In genomic region chr16:72856797-72857196, GRCh38 we compare ENCODE assay signal across 8 cellular contexts.
DNase-seq lines count a peak whose midpoint lies in the region; ATAC-seq and TF ChIP-seq lines count a peak whose summit lies in the region.

No MANE protein-coding gene starts in this region.

- no peak overlapping the region for H2AFZ ChIP-seq in SK-N-SH (ENCODE audit: low read depth)

- peaks cover 12% of the 10 kb centered on the region; the same call in 1 of the 2 replicates for H3K79me2 ChIP-seq in SK-N-SH (ENCODE audit: insufficient read depth)

- H3K4me1 ChIP-seq in Caco-2 (no peaks in the 10 kb centered on the region), SK-N-SH (ENCODE audit: control insufficient read depth in 1 of 2, insufficient read depth in 2 of 2, low read depth in 1 of 2, low read length in 1 of 2) (peaks cover 0 to 28% of the 10 kb centered on the region in 2 experiments; a peak in 2 of 4 replicates)

- H3K9me3 Mint-ChIP-seq in Caco-2 (ENCODE audit: unreplicated experiment) = no peaks in the 10 kb centered on the region

- DNase-seq in Caco-2 (peak in 1 of 2 experiments; percentile 48), GM19240 (ENCODE audit: insufficient read length, low spot score) (peak; percentile 21), SK-N-SH (peak; percentile 54), iris pigment epithelial cell (ENCODE audit: low read depth) (peak; percentile 42), SIG-M5 (lab: John Stamatoyannopoulos, UW) (no peak)

- no peaks in the 10 kb centered on the region for H3K4me1 Mint-ChIP-seq in Caco-2 (ENCODE audit: low read depth, unreplicated experiment)

- no peak for ATAC-seq in GM18868 (IDR thresholded peaks at IDR 0.05; ENCODE audit: unreplicated experiment)
- no peak for ATAC-seq in GM19035 (IDR thresholded peaks at IDR 0.05; ENCODE audit: unreplicated experiment)
- ATAC-seq in HG03196 (IDR thresholded peaks at IDR 0.05; ENCODE audit: unreplicated experiment) = no peak

- H3K27me3 Mint-ChIP-seq in Caco-2 (ENCODE audit: insufficient read depth, unreplicated experiment) = no peaks in the 10 kb centered on the region

- POLR2A ChIA-PET in Caco-2 (lab: Charles Lee) (no interaction called here), SK-N-SH (lab: Yijun Ruan, JAX) (interaction anchor here (0.5 to 0.8 kb wide), 2 partner anchors 198 to 390 kb away, joined by 3 to 4 read pairs; no protein-coding TSS in a partner anchor)

- peaks cover 4% of the 10 kb centered on the region for H3F3A ChIP-seq in SK-N-SH (replicated peaks; ENCODE audit: insufficient read depth)

- H3K4me3 ChIP-seq in Caco-2 (ENCODE audit: low read depth, low read length) = no peak overlapping the region
- H3K4me3 ChIP-seq in SK-N-SH (ENCODE audit: low read depth in 2 of 2, low read length in 1 of 2) = no peak overlapping the region

- H3K27me3 ChIP-seq in Caco-2 (replicated peaks; ENCODE audit: control insufficient read depth, insufficient read depth, low read length) (no peaks in the 10 kb centered on the region), SK-N-SH (ENCODE audit: insufficient read depth) (no peaks in the 10 kb centered on the region)

- H3K9me2 ChIP-seq in SK-N-SH = no peaks in the 10 kb centered on the region

- TF ChIP-seq CTCF in Caco-2 (IDR thresholded peaks at IDR 0.05; ENCODE audit: insufficient read depth in 1 of 2, low read depth in 1 of 2, low read length in 1 of 2, severe bottlenecking in 1 of 2, unreplicated experiment in 1 of 2) = peak; percentile 29 to 53
- peak; percentile 48 for TF ChIP-seq CTCF in SK-N-SH (IDR thresholded peaks at IDR 0.05)

- H3K36me3 Mint-ChIP-seq in Caco-2 (ENCODE audit: insufficient read depth, unreplicated experiment) = peaks cover 51% of the 10 kb centered on the region

- CTCF ChIA-PET in Caco-2 (lab: Charles Lee) (interaction anchor here (0.7 to 1.7 kb wide), 4 partner anchors 9 to 136 kb away, joined by 3 to 13 read pairs (median 4); no protein-coding TSS in a partner anchor), SK-N-SH (lab: Yijun Ruan, JAX) (interaction anchor here (0.8 to 2.8 kb wide), 14 partner anchors 8 to 774 kb away, joined by 3 to 16 read pairs (median 4); no protein-coding TSS in a partner anchor)

- TF ChIP-seq EP300 in SK-N-SH (IDR thresholded peaks at IDR 0.05; ENCODE audit: borderline replicate concordance in 1 of 2, low read depth in 1 of 2, low read length in 1 of 2) = no peak

- peaks cover 11% of the 10 kb centered on the region; the same call in 1 of the 2 replicates for H4K20me1 ChIP-seq in SK-N-SH (ENCODE audit: insufficient read depth)

- H3K4me3 Mint-ChIP-seq in Caco-2 (ENCODE audit: unreplicated experiment) = no peak overlapping the region

- no peak overlapping the region for H3K27ac ChIP-seq in SK-N-SH (ENCODE audit: low read depth in 2 of 2, low read length in 1 of 2)

- no peak overlapping the region for H3K9ac ChIP-seq in SK-N-SH

- 100% methylated on average over 1 of the region's 1 CpG for WGBS in SK-N-SH (ENCODE audit: low lambda C conversion rate)

- intact Hi-C loops in Caco-2 (cut with micrococcal nuclease; ENCODE audit: unreplicated experiment) = no loop called here

- no peaks in the 10 kb centered on the region; the same call in 1 of the 2 replicates for H3K36me3 ChIP-seq in Caco-2 (ENCODE audit: control insufficient read depth, insufficient read depth, low read length)
- no peaks in the 10 kb centered on the region for H3K36me3 ChIP-seq in SK-N-SH (replicated peaks in 1 of 2; ENCODE audit: control insufficient read depth in 1 of 2, insufficient read depth in 2 of 2, low read length in 1 of 2)

- peak; percentile 24; the same call in 1 of the 2 replicates for TF ChIP-seq RAD21 in SK-N-SH (IDR thresholded peaks at IDR 0.05; ENCODE audit: low read length)

- BruUV-seq in Caco-2 (replicated peaks; lab: Mats Ljungman, UMichigan) = no TSS peak

- no peak overlapping the region for H3K27ac Mint-ChIP-seq in Caco-2 (ENCODE audit: unreplicated experiment)

- H3K4me2 ChIP-seq in SK-N-SH = no peak overlapping the region

- H3K9me3 ChIP-seq in Caco-2 = no peaks in the 10 kb centered on the region
- no peaks in the 10 kb centered on the region for H3K9me3 ChIP-seq in SK-N-SH

TF ChIP-seq in SK-N-SH, 30 proteins besides CTCF, POLR2A, EP300 and RAD21:
- no peak for TF ChIP-seq TEAD4 (IDR thresholded peaks at IDR 0.05; ENCODE audit: borderline replicate concordance, insufficient read depth)
- peak; percentile 38 for TF ChIP-seq SMC3 (IDR thresholded peaks at IDR 0.05; ENCODE audit: low read depth, low read length)
